Comparison of ENCODE assay signal across 8 cellular contexts in the genomic region with DNA sequence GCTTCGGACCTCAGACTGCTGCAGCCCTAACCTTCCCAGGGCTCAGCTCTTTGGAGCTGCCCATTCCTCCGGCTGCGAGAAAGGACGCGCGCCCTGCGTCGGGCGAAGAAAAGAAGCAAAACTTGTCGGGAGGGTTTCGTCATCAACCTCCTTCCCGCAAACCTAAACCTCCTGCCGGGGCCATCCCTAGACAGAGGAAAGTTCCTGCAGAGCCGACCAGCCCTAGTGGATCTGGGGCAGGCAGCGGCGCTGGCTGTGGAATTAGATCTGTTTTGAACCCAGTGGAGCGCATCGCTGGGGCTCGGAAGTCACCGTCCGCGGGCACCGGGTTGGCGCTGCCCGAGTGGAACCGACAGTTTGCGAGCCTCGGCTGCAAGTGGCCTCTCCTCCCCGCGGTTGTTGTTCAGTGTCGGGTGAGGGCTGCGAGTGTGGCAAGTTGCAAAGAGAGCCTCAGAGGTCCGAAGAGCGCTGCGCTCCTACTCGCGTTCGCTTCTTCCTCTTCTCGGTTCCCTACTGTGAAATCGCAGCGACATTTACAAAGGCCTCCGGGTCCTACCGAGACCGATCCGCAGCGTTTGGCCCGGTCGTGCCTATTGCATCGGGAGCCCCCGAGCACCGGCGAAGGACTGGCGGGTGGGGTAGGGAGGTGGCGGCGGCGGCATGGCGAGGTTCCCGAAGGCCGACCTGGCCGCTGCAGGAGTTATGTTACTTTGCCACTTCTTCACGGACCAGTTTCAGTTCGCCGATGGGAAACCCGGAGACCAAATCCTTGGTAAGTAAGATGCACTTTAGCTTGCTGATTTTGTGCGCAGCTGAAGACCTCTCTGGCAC. TPM values are rescaled to one million over a fixed set of nuclear protein-coding genes. Genes with fewer than 3 reads are reported as not detected.
DNase-seq lines count a peak whose midpoint lies in the region; ATAC-seq lines count a peak whose summit lies in the region.

A gene (plus strand): TSS at position 13 of the 831 bp plus-strand sequence.

- DNase-seq in stimulated activated CD4-positive, alpha-beta T cell treated with anti-CD3 and anti-CD28 coated beads, Interleukin-15, amount 100 ng/mL, for 24 hours = peak; percentile 8
- no peak for DNase-seq in stimulated activated CD4-positive, alpha-beta T cell treated with anti-CD3 and anti-CD28 coated beads, Interleukin-4, amount 100 ng/mL, for 1 hour
- peak; percentile 61 for DNase-seq in LHCN-M2 (ENCODE audit: low read depth)
- peak in 40 of 56 donors; percentile 22 to 76 (median 56) for DNase-seq in amygdala (lab: John Stamatoyannopoulos, UW)
- DNase-seq in right cardiac atrium = peak; percentile 71 to 83 (median 81)
- peak; percentile 33 to 91 (median 56) for DNase-seq in posterior cingulate gyrus
- DNase-seq in NCI-H2029 treated with DMSO at 0.1 percent for 48 hours (lab: John Stamatoyannopoulos, UW) = no peak
- DNase-seq in NCI-H2227 (lab: John Stamatoyannopoulos, UW; ENCODE audit: unreplicated experiment) = no peak

- peak within 1 kb of the TSS; percentile 81 for H3K27ac ChIP-seq in right cardiac atrium (ENCODE audit: low read length)

- WGBS in right cardiac atrium = under 1% methylated on average over 65 of the region's 65 CpGs

- peak; percentile 54 to 61 for ATAC-seq in right cardiac atrium

- no peaks in the 10 kb centered on the region for H3K4me1 ChIP-seq in right cardiac atrium (ENCODE audit: control insufficient read depth, insufficient read depth, low read length)

- H3K9me3 ChIP-seq in right cardiac atrium (ENCODE audit: control insufficient read depth, low read length) = no peaks in the 10 kb centered on the region

- intact Hi-C loops in right cardiac atrium (cut with DNase I) = loop anchor here in 2 of 4 donors (10.0 kb wide), 2 partner anchors 108 to 948 kb away; no protein-coding TSS in a partner anchor
- intact Hi-C loops in posterior cingulate gyrus (cut with DNase I) = loop anchor here (5.0 to 10.0 kb wide), 4 partner anchors 136 to 948 kb away; no protein-coding TSS in a partner anchor

- H3K4me3 ChIP-seq in right cardiac atrium (ENCODE audit: low read length) = peak within 1 kb of the TSS; percentile 74

- H3K27me3 ChIP-seq in right cardiac atrium (ENCODE audit: control insufficient read depth, insufficient read depth) = no peaks in the 10 kb centered on the region

RNA-seq across cellular contexts. Expression of the gene that starts here (rescaled TPM):
- total RNA-seq in LHCN-M2 (2014; rRNA removed) (4.0 and 4.6 TPM in 2 replicates), right cardiac atrium (10 to 100 TPM; 25.2 to 37.4 (median 27.0) TPM)
- polyA plus RNA-seq in LHCN-M2 (2012) = 4.7 TPM
- polyA plus RNA-seq in right cardiac atrium = 5.5 TPM

Comparison
In these comparisons a context has a peak if more than half of its experiments do, and no peak if none do; other contexts are left out.
1. DNase-seq: peak in stimulated activated CD4-positive, alpha-beta T cell treated with anti-CD3 and anti-CD28 coated beads, Interleukin-15, amount 100 ng/mL, for 24 hours (single experiment), LHCN-M2 (single experiment), amygdala (40 of 56), right cardiac atrium (3 of 3) and posterior cingulate gyrus (10 of 10); none in stimulated activated CD4-positive, alpha-beta T cell treated with anti-CD3 and anti-CD28 coated beads, Interleukin-4, amount 100 ng/mL, for 1 hour (single experiment), NCI-H2029 treated with DMSO at 0.1 percent for 48 hours (single experiment) and NCI-H2227 (single experiment).